In genomic region chr2:74391580-74392448, GRCh38 we compare ENCODE assay signal across 8 cellular contexts. TPM values are rescaled to one million over a fixed set of nuclear protein-coding genes. Genes with fewer than 3 reads are reported as not detected.
DNase-seq lines count a peak whose midpoint lies in the region; ATAC-seq lines count a peak whose summit lies in the region.

No MANE protein-coding gene starts in this region.

- DNase-seq in AG08396 (ENCODE audit: low spot score) (peak; percentile 94), NCI-H460 (ENCODE audit: extremely low read depth, low read depth) (peak; percentile 92), cerebellum (ENCODE audit: low spot score) (peak; percentile 91), kidney tubule cell (ENCODE audit: low spot score) (peak; percentile 91)
- DNase-seq in activated CD4-positive, alpha-beta T cell treated with anti-CD3 and anti-CD28 coated beads for 1 hour: peak; percentile 94
- DNase-seq in stimulated activated CD4-positive, alpha-beta T cell treated with anti-CD3 and anti-CD28 coated beads, Interleukin-1b, Interleukin-23, amount 100 ng/mL, for 24 hours (ENCODE audit: low read depth in 4 of 4, low spot score in 1 of 4): peak; percentile 87 to 98 (median 94)

- ATAC-seq in GM18909 (IDR thresholded peaks at IDR 0.05; ENCODE audit: poor library complexity, unreplicated experiment) (peak; percentile 75), HG03280 (IDR thresholded peaks at IDR 0.05; ENCODE audit: unreplicated experiment) (peak; percentile 77)

RNA-seq across cellular contexts. Expression of gene DCTN1, which starts 11.7 kb away (rescaled TPM):
- 39.8 and 52.1 TPM in 2 replicates for total RNA-seq in NCI-H460 (2014; rRNA removed; shearing (Covaris generic))
- 57.0 and 63.0 TPM in 2 replicates for polyA plus RNA-seq in NCI-H460 (2014; cell fraction: nucleus; rRNA removed)
- total RNA-seq in cerebellum: 99.1 TPM

RNA-seq across cellular contexts. Expression of gene C2orf81, which starts 29.6 kb away (rescaled TPM):
- total RNA-seq in NCI-H460 (2014; rRNA removed; shearing (Covaris generic)): 1.2 and 2.2 TPM in 2 replicates
- polyA plus RNA-seq in NCI-H460 (2014; cell fraction: nucleus; rRNA removed): 0.61 and 5.5 TPM in 2 replicates
- 1.1 TPM for total RNA-seq in cerebellum

RNA-seq across cellular contexts. Expression of gene WDR54, which starts 29.7 kb away (rescaled TPM):
- total RNA-seq in NCI-H460 (2014; rRNA removed; shearing (Covaris generic)): 33.9 and 38.6 TPM in 2 replicates
- 44.5 and 48.0 TPM in 2 replicates for polyA plus RNA-seq in NCI-H460 (2014; cell fraction: nucleus; rRNA removed)
- total RNA-seq in cerebellum: 18.3 TPM

RNA-seq across cellular contexts. Expression of gene SLC4A5, which starts 48.6 kb away (rescaled TPM):
- 0.40 and 1.6 TPM in 2 replicates for total RNA-seq in NCI-H460 (2014; rRNA removed; shearing (Covaris generic))
- 1.7 TPM in 1 of 2 replicates, not detected in the other for polyA plus RNA-seq in NCI-H460 (2014; cell fraction: nucleus; rRNA removed)
- total RNA-seq in cerebellum: 5.9 TPM

RNA-seq across cellular contexts. Expression of gene RTKN, which starts 49.9 kb away (rescaled TPM):
- total RNA-seq in NCI-H460 (2014; rRNA removed; shearing (Covaris generic)): 12.3 and 15.7 TPM in 2 replicates
- 29.7 and 38.4 TPM in 2 replicates for polyA plus RNA-seq in NCI-H460 (2014; cell fraction: nucleus; rRNA removed)
- total RNA-seq in cerebellum: 11.0 TPM

Comparison
In these comparisons a context has a peak if more than half of its experiments do, and no peak if none do; other contexts are left out.
1. Peak in every context shown above with its lines: DNase-seq and ATAC-seq.